In the genomic region with DNA sequence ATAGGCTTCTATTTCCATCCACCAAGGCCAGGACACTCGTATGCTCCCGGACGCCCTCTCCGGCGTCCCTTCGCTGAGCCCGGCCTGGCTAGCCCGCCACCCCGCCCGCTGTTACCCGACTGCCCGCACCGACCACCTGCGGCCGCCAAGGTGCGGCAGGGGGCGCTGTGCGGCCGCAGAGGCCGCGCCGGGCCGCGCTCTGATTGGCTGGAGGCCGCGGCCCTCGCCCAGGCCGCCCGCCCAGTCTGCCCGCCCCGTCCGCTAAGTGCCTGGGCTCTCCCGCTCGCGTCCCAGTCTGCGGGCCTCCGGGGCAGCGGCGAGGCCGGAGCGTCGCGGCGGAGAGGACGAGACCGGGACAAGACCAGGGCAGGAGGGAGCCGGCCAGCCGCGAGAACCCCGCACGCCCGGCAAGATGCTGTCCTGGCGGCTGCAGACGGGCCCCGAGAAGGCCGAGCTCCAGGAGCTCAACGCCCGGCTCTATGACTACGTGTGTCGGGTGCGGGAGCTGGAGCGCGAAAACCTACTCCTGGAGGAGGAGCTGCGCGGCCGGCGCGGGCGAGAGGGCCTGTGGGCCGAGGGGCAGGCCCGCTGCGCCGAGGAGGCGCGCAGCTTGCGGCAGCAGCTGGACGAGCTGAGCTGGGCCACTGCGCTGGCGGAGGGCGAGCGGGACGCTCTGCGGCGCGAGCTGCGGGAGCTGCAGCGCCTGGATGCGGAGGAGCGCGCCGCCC, we compare ENCODE assay signal across 1 cellular context.
A peak's percentile ranks its signal among the peaks of the same experiment; 100 is the strongest.
TF ChIP-seq lines count a peak whose summit lies in the region.

A gene with protein sequence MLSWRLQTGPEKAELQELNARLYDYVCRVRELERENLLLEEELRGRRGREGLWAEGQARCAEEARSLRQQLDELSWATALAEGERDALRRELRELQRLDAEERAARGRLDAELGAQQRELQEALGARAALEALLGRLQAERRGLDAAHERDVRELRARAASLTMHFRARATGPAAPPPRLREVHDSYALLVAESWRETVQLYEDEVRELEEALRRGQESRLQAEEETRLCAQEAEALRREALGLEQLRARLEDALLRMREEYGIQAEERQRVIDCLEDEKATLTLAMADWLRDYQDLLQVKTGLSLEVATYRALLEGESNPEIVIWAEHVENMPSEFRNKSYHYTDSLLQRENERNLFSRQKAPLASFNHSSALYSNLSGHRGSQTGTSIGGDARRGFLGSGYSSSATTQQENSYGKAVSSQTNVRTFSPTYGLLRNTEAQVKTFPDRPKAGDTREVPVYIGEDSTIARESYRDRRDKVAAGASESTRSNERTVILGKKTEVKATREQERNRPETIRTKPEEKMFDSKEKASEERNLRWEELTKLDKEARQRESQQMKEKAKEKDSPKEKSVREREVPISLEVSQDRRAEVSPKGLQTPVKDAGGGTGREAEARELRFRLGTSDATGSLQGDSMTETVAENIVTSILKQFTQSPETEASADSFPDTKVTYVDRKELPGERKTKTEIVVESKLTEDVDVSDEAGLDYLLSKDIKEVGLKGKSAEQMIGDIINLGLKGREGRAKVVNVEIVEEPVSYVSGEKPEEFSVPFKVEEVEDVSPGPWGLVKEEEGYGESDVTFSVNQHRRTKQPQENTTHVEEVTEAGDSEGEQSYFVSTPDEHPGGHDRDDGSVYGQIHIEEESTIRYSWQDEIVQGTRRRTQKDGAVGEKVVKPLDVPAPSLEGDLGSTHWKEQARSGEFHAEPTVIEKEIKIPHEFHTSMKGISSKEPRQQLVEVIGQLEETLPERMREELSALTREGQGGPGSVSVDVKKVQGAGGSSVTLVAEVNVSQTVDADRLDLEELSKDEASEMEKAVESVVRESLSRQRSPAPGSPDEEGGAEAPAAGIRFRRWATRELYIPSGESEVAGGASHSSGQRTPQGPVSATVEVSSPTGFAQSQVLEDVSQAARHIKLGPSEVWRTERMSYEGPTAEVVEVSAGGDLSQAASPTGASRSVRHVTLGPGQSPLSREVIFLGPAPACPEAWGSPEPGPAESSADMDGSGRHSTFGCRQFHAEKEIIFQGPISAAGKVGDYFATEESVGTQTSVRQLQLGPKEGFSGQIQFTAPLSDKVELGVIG (N-terminal part only) (plus strand): TSS at position 293 of the 728 bp plus-strand sequence. CDS start 120 bp downstream, at position 413.

TF ChIP-seq in K562, 482 proteins besides CTCF, POLR2A, EP300 and RAD21 (continues in another document):
- TF ChIP-seq GTF2B (IDR thresholded peaks at IDR 0.05; ENCODE audit: extremely low read depth, insufficient read length): no peak
- no peak for TF ChIP-seq NELFE (IDR thresholded peaks at IDR 0.05; ENCODE audit: insufficient read depth, insufficient read length)
- no peak for TF ChIP-seq BACH1 (tag; IDR thresholded peaks at IDR 0.05)
- no peak for TF ChIP-seq ZNF165 (CRISPR knock-in tag; IDR thresholded peaks at IDR 0.05; ENCODE audit: borderline replicate concordance)
- TF ChIP-seq SAP30 (IDR thresholded peaks at IDR 0.05; ENCODE audit: borderline replicate concordance, insufficient read depth, low read depth, low read length, poor library complexity, severe bottlenecking): no peak
- TF ChIP-seq SMC3 (conservative IDR thresholded peaks at IDR 0.05; ENCODE audit: insufficient read depth, low read depth, low read length): 0 out of 2 replicates have a peak, but pooled peaks have one; percentile 38
- TF ChIP-seq POU5F1 (IDR thresholded peaks at IDR 0.05; ENCODE audit: borderline replicate concordance, low read depth, low read length, partially characterized antibody): no peak
- no peak for TF ChIP-seq TAF15 (IDR thresholded peaks at IDR 0.05; ENCODE audit: low read depth, low read length)
- TF ChIP-seq MEF2A (IDR thresholded peaks at IDR 0.05; ENCODE audit: control insufficient read depth, low read depth, low read length): no peak
- peak; percentile 27 for TF ChIP-seq NFYB (IDR thresholded peaks at IDR 0.05; ENCODE audit: extremely low read depth, insufficient read length)
- peak; percentile 56; the same call in 1 of the 2 replicates for TF ChIP-seq L3MBTL2 (IDR thresholded peaks at IDR 0.05)
- 0 out of 2 replicates have a peak, but pooled peaks have one; percentile 20 for TF ChIP-seq RBFOX2 (IDR thresholded peaks at IDR 0.05; ENCODE audit: low read depth, low read length)
- no peak for TF ChIP-seq ZBTB8A (IDR thresholded peaks at IDR 0.05; ENCODE audit: partially characterized antibody)
- TF ChIP-seq CBX3 (IDR thresholded peaks at IDR 0.05; ENCODE audit: borderline replicate concordance in 1 of 2, low read length in 2 of 2): no peak
- TF ChIP-seq POLR2G (IDR thresholded peaks at IDR 0.05; ENCODE audit: low read depth, low read length): peak; percentile 56
- TF ChIP-seq TAL1 (IDR thresholded peaks at IDR 0.05): no peak
- TF ChIP-seq PYGO2 (tag; IDR thresholded peaks at IDR 0.05): no peak
- no peak for TF ChIP-seq ADNP (tag; IDR thresholded peaks at IDR 0.05)
- TF ChIP-seq, protein P1, sequence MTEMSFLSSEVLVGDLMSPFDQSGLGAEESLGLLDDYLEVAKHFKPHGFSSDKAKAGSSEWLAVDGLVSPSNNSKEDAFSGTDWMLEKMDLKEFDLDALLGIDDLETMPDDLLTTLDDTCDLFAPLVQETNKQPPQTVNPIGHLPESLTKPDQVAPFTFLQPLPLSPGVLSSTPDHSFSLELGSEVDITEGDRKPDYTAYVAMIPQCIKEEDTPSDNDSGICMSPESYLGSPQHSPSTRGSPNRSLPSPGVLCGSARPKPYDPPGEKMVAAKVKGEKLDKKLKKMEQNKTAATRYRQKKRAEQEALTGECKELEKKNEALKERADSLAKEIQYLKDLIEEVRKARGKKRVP (CRISPR knock-in tag; IDR thresholded peaks at IDR 0.05): no peak
- peak; percentile 79 for TF ChIP-seq RBM25 (IDR thresholded peaks at IDR 0.05; ENCODE audit: low read depth, low read length, severe bottlenecking)
- peak; percentile 68; the same call in 1 of the 2 replicates for TF ChIP-seq NCOA6 (IDR thresholded peaks at IDR 0.05)
- peak; percentile 18; the same call in 1 of the 2 replicates for TF ChIP-seq NFIC (IDR thresholded peaks at IDR 0.05)
- TF ChIP-seq ZNF280B (CRISPR knock-in tag; IDR thresholded peaks at IDR 0.05): no peak
- TF ChIP-seq ZNF561 (CRISPR knock-in tag; conservative IDR thresholded peaks at IDR 0.05): no peak
- peak; percentile 39 for TF ChIP-seq HNRNPLL (IDR thresholded peaks at IDR 0.05; ENCODE audit: low read depth, low read length, poor library complexity, severe bottlenecking)
- TF ChIP-seq SIX5 (IDR thresholded peaks at IDR 0.05; ENCODE audit: borderline replicate concordance in 1 of 2, insufficient read depth in 1 of 2, low read depth in 1 of 2, low read length in 2 of 2): no peak
- no peak for TF ChIP-seq ELF2 (CRISPR knock-in tag; IDR thresholded peaks at IDR 0.05)
- no peak for TF ChIP-seq NFE2L1 (tag; IDR thresholded peaks at IDR 0.05; ENCODE audit: borderline replicate concordance, low read depth)
- TF ChIP-seq FOSL1 (tag; conservative IDR thresholded peaks at IDR 0.05): no peak
- TF ChIP-seq TFAM (CRISPR knock-in tag; conservative IDR thresholded peaks at IDR 0.05): no peak
- peak; percentile 34; the same call in 1 of the 2 replicates for TF ChIP-seq PHF8 (IDR thresholded peaks at IDR 0.05; ENCODE audit: borderline replicate concordance, low read length)
- no peak for TF ChIP-seq HIVEP1 (CRISPR knock-in tag; IDR thresholded peaks at IDR 0.05)
- TF ChIP-seq MXI1 (IDR thresholded peaks at IDR 0.05; ENCODE audit: low read depth, low read length): no peak
- TF ChIP-seq GTF2E2 (tag; IDR thresholded peaks at IDR 0.05): no peak
- TF ChIP-seq CTCFL (IDR thresholded peaks at IDR 0.05; ENCODE audit: borderline replicate concordance, insufficient read depth, low read depth, low read length, poor library complexity, severe bottlenecking): peak; percentile 57
- no peak for TF ChIP-seq MCM2 (IDR thresholded peaks at IDR 0.05; ENCODE audit: low read depth)
- no peak for TF ChIP-seq SAFB (IDR thresholded peaks at IDR 0.05; ENCODE audit: borderline replicate concordance, low read depth, low read length)
- TF ChIP-seq SRF (CRISPR knock-in tag; IDR thresholded peaks at IDR 0.05): no peak
- no peak for TF ChIP-seq ZNF146 (CRISPR knock-in tag; IDR thresholded peaks at IDR 0.05; ENCODE audit: unreplicated experiment)
- peak; percentile 36; the same call in 1 of the 2 replicates for TF ChIP-seq CXXC5 (CRISPR knock-in tag; IDR thresholded peaks at IDR 0.05)
- TF ChIP-seq, protein P2, sequence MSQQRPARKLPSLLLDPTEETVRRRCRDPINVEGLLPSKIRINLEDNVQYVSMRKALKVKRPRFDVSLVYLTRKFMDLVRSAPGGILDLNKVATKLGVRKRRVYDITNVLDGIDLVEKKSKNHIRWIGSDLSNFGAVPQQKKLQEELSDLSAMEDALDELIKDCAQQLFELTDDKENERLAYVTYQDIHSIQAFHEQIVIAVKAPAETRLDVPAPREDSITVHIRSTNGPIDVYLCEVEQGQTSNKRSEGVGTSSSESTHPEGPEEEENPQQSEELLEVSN (IDR thresholded peaks at IDR 0.05; ENCODE audit: borderline replicate concordance in 1 of 2, extremely low read depth in 1 of 2, insufficient read depth in 1 of 2, insufficient read length in 1 of 2, low read depth in 1 of 2, low read length in 1 of 2, poor library complexity in 1 of 2, severe bottlenecking in 1 of 2): peak; percentile 25 to 68
- no peak for TF ChIP-seq U2AF2 (optimal IDR thresholded peaks at IDR 0.05; ENCODE audit: low read depth, low read length)
- TF ChIP-seq TGIF2 (CRISPR knock-in tag; IDR thresholded peaks at IDR 0.05): no peak
- TF ChIP-seq RB1 (IDR thresholded peaks at IDR 0.05; ENCODE audit: low read depth): peak; percentile 49; the same call in 1 of the 2 replicates
- TF ChIP-seq THRA (IDR thresholded peaks at IDR 0.05): no peak
- no peak for TF ChIP-seq MAFG (tag; conservative IDR thresholded peaks at IDR 0.05)
- no peak for TF ChIP-seq CREM (IDR thresholded peaks at IDR 0.05; ENCODE audit: low read depth)
- TF ChIP-seq, protein P3, sequence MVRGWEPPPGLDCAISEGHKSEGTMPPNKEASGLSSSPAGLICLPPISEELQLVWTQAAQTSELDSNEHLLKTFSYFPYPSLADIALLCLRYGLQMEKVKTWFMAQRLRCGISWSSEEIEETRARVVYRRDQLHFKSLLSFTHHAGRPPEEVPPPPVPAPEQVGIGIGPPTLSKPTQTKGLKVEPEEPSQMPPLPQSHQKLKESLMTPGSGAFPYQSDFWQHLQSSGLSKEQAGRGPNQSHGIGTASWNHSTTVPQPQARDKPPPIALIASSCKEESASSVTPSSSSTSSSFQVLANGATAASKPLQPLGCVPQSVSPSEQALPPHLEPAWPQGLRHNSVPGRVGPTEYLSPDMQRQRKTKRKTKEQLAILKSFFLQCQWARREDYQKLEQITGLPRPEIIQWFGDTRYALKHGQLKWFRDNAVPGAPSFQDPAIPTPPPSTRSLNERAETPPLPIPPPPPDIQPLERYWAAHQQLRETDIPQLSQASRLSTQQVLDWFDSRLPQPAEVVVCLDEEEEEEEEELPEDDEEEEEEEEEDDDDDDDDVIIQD (CRISPR knock-in tag; IDR thresholded peaks at IDR 0.05): no peak
- TF ChIP-seq PTBP1 (IDR thresholded peaks at IDR 0.05; ENCODE audit: low read depth, low read length): no peak
- no peak for TF ChIP-seq ZNF212 (CRISPR knock-in tag; IDR thresholded peaks at IDR 0.05)
- TF ChIP-seq ZNF384 (IDR thresholded peaks at IDR 0.05; ENCODE audit: low read depth, low read length): no peak
- TF ChIP-seq ZNF445 (CRISPR knock-in tag; IDR thresholded peaks at IDR 0.05; ENCODE audit: low read depth): no peak
- TF ChIP-seq NR2F6 (CRISPR knock-in tag; IDR thresholded peaks at IDR 0.05): no peak
- TF ChIP-seq MBD2 (IDR thresholded peaks at IDR 0.05; ENCODE audit: borderline replicate concordance, low read depth): no peak
- TF ChIP-seq DLX4 (CRISPR knock-in tag; IDR thresholded peaks at IDR 0.05): no peak
